In genomic region chr2:60528366-60528765, GRCh38 we compare ENCODE assay signal across 22 cellular contexts. TPM values are rescaled to one million over a fixed set of nuclear protein-coding genes. Genes with fewer than 3 reads are reported as not detected.
DNase-seq lines count a peak whose midpoint lies in the region; ATAC-seq and TF ChIP-seq lines count a peak whose summit lies in the region.
"Had no signal": no experiment of that assay in that cellular context is flagged by ENCODE, and none has a peak within 500 bp of the region (broad histone marks: within the 10 kb centered on the region; RNA-seq: fewer than 3 reads in every experiment).

No MANE protein-coding gene starts in this region.

- dilution Hi-C loops in mammary epithelial cell (cut with HindIII; ENCODE audit: low sequenced_read_pairs), result no loop called here

- 36% methylated on average over 4 of the region's 5 CpGs for WGBS in mammary epithelial cell (ENCODE audit: low coverage, missing lambda C conversion rate)

- H3K27me3 ChIP-seq in breast epithelium, result no peaks in the 10 kb centered on the region
- H3K27me3 ChIP-seq in mammary epithelial cell (ENCODE audit: insufficient read depth, low read length), result no peaks in the 10 kb centered on the region
- H3K27me3 ChIP-seq in left lung, result peaks cover 0 to 37% of the 10 kb centered on the region in 2 donors
- H3K27me3 ChIP-seq: BE2C had no signal

- no peak overlapping the region for H3K4me3 ChIP-seq in breast epithelium
- H3K4me3 ChIP-seq in mammary epithelial cell (replicated peaks in 1 of 3; ENCODE audit: insufficient read depth in 1 of 3, low read depth in 2 of 3, low read length in 3 of 3), result no peak overlapping the region
- H3K4me3 ChIP-seq in left lung, result no peak overlapping the region
- H3K4me3 ChIP-seq: GM23248, K562, stomach had no signal

- no peaks in the 10 kb centered on the region for H3K27me3 Mint-ChIP-seq in activated B cell treated with CpG ODN at 0.5 μM for 24 hours
- H3K27me3 Mint-ChIP-seq in stimulated activated naive B cell treated with anti-CD40 and anti-IgM and Interleukin-4, amounts not matched to agents 10 μg/mL and 1 μg/mL and 100 μg/mL, for 72 hours, result no peaks in the 10 kb centered on the region
- peaks cover 58% of the 10 kb centered on the region for H3K27me3 Mint-ChIP-seq in Calu3 (ENCODE audit: unreplicated experiment)

- no peak for TF ChIP-seq CTCF in breast epithelium (IDR thresholded peaks at IDR 0.05)
- TF ChIP-seq CTCF in mammary epithelial cell (conservative IDR thresholded peaks at IDR 0.05 in 1 of 2, IDR thresholded peaks at IDR 0.05 in 1 of 2; ENCODE audit: extremely low read depth in 1 of 2, insufficient read depth in 1 of 2, low read depth in 1 of 2, low read length in 2 of 2), result no peak
- TF ChIP-seq CTCF in activated B cell treated with CpG ODN at 0.5 μM for 24 hours (IDR thresholded peaks at IDR 0.05), result no peak
- TF ChIP-seq CTCF in left lung (IDR thresholded peaks at IDR 0.05), result no peak
- no peak for TF ChIP-seq CTCF in Calu3 (IDR thresholded peaks at IDR 0.05; ENCODE audit: unreplicated experiment)

- no peak overlapping the region for H3K9ac ChIP-seq in mammary epithelial cell (ENCODE audit: insufficient read depth, low read length)
- H3K9ac ChIP-seq: GM23248 had no signal

- H3K9me3 ChIP-seq in breast epithelium, result no peaks in the 10 kb centered on the region
- H3K9me3 ChIP-seq in mammary epithelial cell (replicated peaks; ENCODE audit: insufficient read depth, low read length), result no peaks in the 10 kb centered on the region
- H3K9me3 ChIP-seq in left lung, result no peaks in the 10 kb centered on the region
- H3K9me3 ChIP-seq: BE2C, stomach had no signal

- H3K9me3 Mint-ChIP-seq in activated B cell treated with CpG ODN at 0.5 μM for 24 hours, result no peaks in the 10 kb centered on the region
- no peaks in the 10 kb centered on the region for H3K9me3 Mint-ChIP-seq in stimulated activated naive B cell treated with anti-CD40 and anti-IgM and Interleukin-4, amounts not matched to agents 10 μg/mL and 1 μg/mL and 100 μg/mL, for 72 hours
- no peaks in the 10 kb centered on the region for H3K9me3 Mint-ChIP-seq in Calu3 (ENCODE audit: low read depth, unreplicated experiment)
- H3K9me3 Mint-ChIP-seq: activated CD4-positive, alpha-beta T cell treated with anti-CD3 and anti-CD28 coated beads, Interleukin-2, amount 10 ng/mL, durations not matched to agents 7 days and 5 days; nephron progenitor cell had no signal

- POLR2A ChIA-PET in activated B cell treated with CpG ODN at 0.5 μM for 24 hours (lab: Charles Lee), result interaction anchor here (1.5 to 7.1 kb wide), 4 partner anchors 12 to 29 kb away, joined by 3 to 54 read pairs (median 11); no protein-coding TSS in a partner anchor

- BruUV-seq in mammary epithelial cell (replicated peaks; lab: Mats Ljungman, UMichigan), result no TSS peak
- BruUV-seq in Calu3 (replicated peaks; lab: Mats Ljungman, UMichigan), result no TSS peak

- no peaks in the 10 kb centered on the region for H3K36me3 ChIP-seq in breast epithelium
- H3K36me3 ChIP-seq in mammary epithelial cell (ENCODE audit: insufficient read depth, low read length), result no peaks in the 10 kb centered on the region
- H3K36me3 ChIP-seq in left lung, result no peaks in the 10 kb centered on the region
- H3K36me3 ChIP-seq: BE2C, stomach had no signal

- DNase-seq in breast epithelium (ENCODE audit: low spot score in 2 of 2) (no peak), mammary epithelial cell (no peak), activated B cell treated with CpG ODN at 0.5 μM for 24 hours (no peak), left lung (peak in 1 of 2 donors; percentile 60), Calu3 (no peak), activated T-cell treated with anti-CD3 and anti-CD28 coated beads for 4 hours (no peak)
- DNase-seq in stimulated activated naive B cell treated with anti-CD40 and anti-IgM and Interleukin-4, amounts not matched to agents 10 μg/mL and 1 μg/mL and 100 μg/mL, for 72 hours, result no peak
- DNase-seq in stimulated activated naive CD4-positive, alpha-beta T cell treated with Interleukin-2 at 50 U/mL for 16 hours (lab: John Stamatoyannopoulos, UW), result no peak
- DNase-seq: activated CD4-positive, alpha-beta T cell treated with anti-CD3 and anti-CD28 coated beads, Interleukin-2, amount 10 ng/mL, durations not matched to agents 7 days and 5 days; activated CD8-positive, alpha-beta memory T cell treated with anti-CD3 and anti-CD28 coated beads, Interleukin-2, amount 50 U/mL, for 48 hours; activated effector memory CD4-positive, alpha-beta T cell treated with anti-CD3 and anti-CD28 coated beads, Interleukin-2, amount 50 U/mL, for 16 hours; BE2C; GM23248; hippocampal formation; mesenchymal stem cell; MM.1S; NCI-H69; nephron progenitor cell; stimulated activated CD4-positive, alpha-beta T cell treated with anti-CD3 and anti-CD28 coated beads, Interleukin-4, amount 100 ng/mL, for 1 hour; stomach had no signal

- CTCF ChIA-PET in mammary epithelial cell (lab: Charles Lee; ENCODE audit: low non-redundant PET) (no interaction called here), activated B cell treated with CpG ODN at 0.5 μM for 24 hours (lab: Charles Lee) (interaction anchor here (0.9 to 1.2 kb wide), 3 partner anchors 21 to 53 kb away, joined by 3 read pairs; no protein-coding TSS in a partner anchor), Calu3 (lab: Charles Lee) (no interaction called here)

- TF ChIP-seq POLR2A in breast epithelium (IDR thresholded peaks at IDR 0.05), result no peak

- H3K27ac Mint-ChIP-seq in activated B cell treated with CpG ODN at 0.5 μM for 24 hours (peak overlapping the region; percentile 84), Calu3 (ENCODE audit: unreplicated experiment) (no peak overlapping the region)
- H3K27ac Mint-ChIP-seq in stimulated activated naive B cell treated with anti-CD40 and anti-IgM and Interleukin-4, amounts not matched to agents 10 μg/mL and 1 μg/mL and 100 μg/mL, for 72 hours, result peak overlapping the region; percentile 90
- H3K27ac Mint-ChIP-seq: activated CD4-positive, alpha-beta T cell treated with anti-CD3 and anti-CD28 coated beads, Interleukin-2, amount 10 ng/mL, durations not matched to agents 7 days and 5 days; nephron progenitor cell had no signal

- no peak overlapping the region for H3K4me2 ChIP-seq in mammary epithelial cell (ENCODE audit: insufficient read depth, low read depth, low read length)

- H2AFZ ChIP-seq in mammary epithelial cell (ENCODE audit: low read depth, low read length), result no peak overlapping the region
- H2AFZ ChIP-seq: GM23248 had no signal

- peaks cover 100% of the 10 kb centered on the region for H3K4me1 Mint-ChIP-seq in activated B cell treated with CpG ODN at 0.5 μM for 24 hours
- peaks cover 81 to 92% of the 10 kb centered on the region in 2 donors for H3K4me1 Mint-ChIP-seq in stimulated activated naive B cell treated with anti-CD40 and anti-IgM and Interleukin-4, amounts not matched to agents 10 μg/mL and 1 μg/mL and 100 μg/mL, for 72 hours
- H3K4me1 Mint-ChIP-seq in Calu3 (ENCODE audit: low read depth, unreplicated experiment), result peaks cover 38% of the 10 kb centered on the region

- intact Hi-C loops in breast epithelium (cut with DNase I; ENCODE audit: low total_unique reads), result no loop called here
- intact Hi-C loops in mammary epithelial cell (cut with micrococcal nuclease), result no loop called here
- intact Hi-C loops in activated B cell treated with CpG ODN at 0.5 μM for 24 hours (cut with micrococcal nuclease), result no loop called here
- intact Hi-C loops in left lung (cut with DNase I), result no loop called here
- intact Hi-C loops in Calu3 (cut with micrococcal nuclease; ENCODE audit: unreplicated experiment), result no loop called here

- ATAC-seq in activated B cell treated with CpG ODN at 0.5 μM for 24 hours (ENCODE audit: low read depth) (no peak), left lung (peak; percentile 4)
- no peak for ATAC-seq in stimulated activated naive B cell treated with anti-CD40 and anti-IgM and Interleukin-4, amounts not matched to agents 10 μg/mL and 1 μg/mL and 100 μg/mL, for 72 hours (replicated peaks)
- ATAC-seq: K562 had no signal

- H4K20me1 ChIP-seq in mammary epithelial cell (ENCODE audit: insufficient read depth, low read length), result no peaks in the 10 kb centered on the region

- peak overlapping the region; percentile 42 to 57 for H3K27ac ChIP-seq in breast epithelium
- no peak overlapping the region for H3K27ac ChIP-seq in mammary epithelial cell (ENCODE audit: insufficient read depth, low read depth, low read length)
- peak overlapping the region in 1 of 2 donors; percentile 47 for H3K27ac ChIP-seq in left lung
- H3K27ac ChIP-seq: 22Rv1, GM23248 had no signal

- in situ Hi-C loops in mammary epithelial cell (cut with MboI; ENCODE audit: low sequenced_read_pairs in 2 of 2), result loop anchor here in 1 of 2 donors (25.0 kb wide), 1 partner anchor 1216 kb away; no protein-coding TSS in a partner anchor

- H3K36me3 Mint-ChIP-seq in activated B cell treated with CpG ODN at 0.5 μM for 24 hours (ENCODE audit: low read depth), result peaks cover 77% of the 10 kb centered on the region
- peaks cover 56 to 65% of the 10 kb centered on the region in 2 donors for H3K36me3 Mint-ChIP-seq in stimulated activated naive B cell treated with anti-CD40 and anti-IgM and Interleukin-4, amounts not matched to agents 10 μg/mL and 1 μg/mL and 100 μg/mL, for 72 hours
- H3K36me3 Mint-ChIP-seq in Calu3 (ENCODE audit: insufficient read depth, unreplicated experiment), result peaks cover 6% of the 10 kb centered on the region

- H3K4me1 ChIP-seq in breast epithelium, result no peaks in the 10 kb centered on the region
- H3K4me1 ChIP-seq in mammary epithelial cell (ENCODE audit: insufficient read depth, low read length), result peaks cover 14% of the 10 kb centered on the region
- peaks cover 0 to 61% of the 10 kb centered on the region in 2 donors for H3K4me1 ChIP-seq in left lung

- H3K4me3 Mint-ChIP-seq in activated B cell treated with CpG ODN at 0.5 μM for 24 hours, result no peak overlapping the region
- no peak overlapping the region for H3K4me3 Mint-ChIP-seq in stimulated activated naive B cell treated with anti-CD40 and anti-IgM and Interleukin-4, amounts not matched to agents 10 μg/mL and 1 μg/mL and 100 μg/mL, for 72 hours
- no peak overlapping the region for H3K4me3 Mint-ChIP-seq in Calu3 (ENCODE audit: low read depth, unreplicated experiment)
- H3K4me3 Mint-ChIP-seq: activated CD4-positive, alpha-beta T cell treated with anti-CD3 and anti-CD28 coated beads, Interleukin-2, amount 10 ng/mL, durations not matched to agents 7 days and 5 days had no signal

- no peaks in the 10 kb centered on the region for H3K79me2 ChIP-seq in mammary epithelial cell (ENCODE audit: insufficient read depth, low read length)

RNA-seq across cellular contexts. Expression of gene BCL11A, which starts 25.1 kb away (rescaled TPM):
- 10 to 100 TPM in 1 of 3 donors, 1 to 10 TPM in 1, under 1 TPM in 1; 0.64 to 13.5 (median 6.2) TPM for total RNA-seq in breast epithelium
- 10 to 100 TPM in 1 of 2 donors, 1 to 10 TPM in 1; 8.5 to 12.7 TPM for total RNA-seq in mammary epithelial cell
- 2.7 TPM for polyA plus RNA-seq in mammary epithelial cell
- 10.6 TPM for polyA minus RNA-seq in mammary epithelial cell
- 279 and 331 TPM in 2 replicates for total RNA-seq in activated B cell treated with CpG ODN at 0.5 μM for 24 hours
- total RNA-seq in left lung, result 1 to 10 TPM; 4.0 to 7.3 TPM
- total RNA-seq in Calu3 (2022), result 8.1 and 8.5 TPM in 2 replicates
- polyA plus RNA-seq: K562 had no signal

Comparison
In these comparisons a context has a peak if more than half of its experiments do, and no peak if none do; other contexts are left out.
1. RNA of gene BCL11A, which starts 25.1 kb away (total RNA-seq): 279 to 331 TPM in activated B cell treated with CpG ODN at 0.5 μM for 24 hours; 8.5 to 12.7 TPM in mammary epithelial cell, 8.1 to 8.5 TPM in Calu3, 4.0 to 7.3 TPM in left lung and 0.64 to 13.5 TPM in breast epithelium; every median in the first group is over 10 times any median in the second.